ENCODE assay signal across 1 cellular context in the genomic region with DNA sequence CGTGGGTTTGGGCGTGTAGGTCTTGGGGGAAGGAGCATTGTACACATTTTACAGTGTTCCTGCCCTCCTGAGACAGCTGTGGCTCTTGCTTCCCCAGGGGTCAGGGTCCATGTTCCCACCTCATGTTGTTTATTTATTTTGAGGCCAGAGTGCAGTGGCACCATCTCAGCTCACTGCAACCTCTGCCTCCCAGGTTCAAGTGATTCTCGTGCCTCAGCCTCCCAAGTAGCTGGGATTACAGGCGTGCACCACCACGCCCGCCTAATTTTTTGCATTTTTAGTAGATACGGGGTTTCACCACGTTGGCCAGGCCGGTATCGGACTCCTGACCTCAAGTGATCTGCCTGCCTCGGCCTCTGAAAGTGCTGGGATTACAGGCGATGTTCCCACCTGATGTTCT. TPM values are rescaled to one million over a fixed set of nuclear protein-coding genes. Genes with fewer than 3 reads are reported as not detected.
"Had no signal": no experiment of that assay in that cellular context is flagged by ENCODE, and none has a peak within 500 bp of the region (broad histone marks: within the 10 kb centered on the region; RNA-seq: fewer than 3 reads in every experiment).

No MANE protein-coding gene starts in this region.

RNA-seq across cellular contexts. Expression of a gene that starts 2.0 kb away (rescaled TPM):
- polyA plus RNA-seq: cardiac muscle cell had no signal
